In genomic region chr18:58851874-58852273, GRCh38 we compare ENCODE assay signal across 21 cellular contexts. TPM values are rescaled to one million over a fixed set of nuclear protein-coding genes. Genes with fewer than 3 reads are reported as not detected.
DNase-seq lines count a peak whose midpoint lies in the region; ATAC-seq, FAIRE-seq and TF ChIP-seq lines count a peak whose summit lies in the region.
"Had no signal": no experiment of that assay in that cellular context is flagged by ENCODE, and none has a peak within 500 bp of the region (broad histone marks: within the 10 kb centered on the region; RNA-seq: fewer than 3 reads in every experiment).

No MANE protein-coding gene starts in this region.

- 0 to 4% methylated on average over 4 of the region's 4 CpGs for WGBS in aorta, 2 donors

- H3K27me3 Mint-ChIP-seq in astrocyte (ENCODE audit: low read depth, unreplicated experiment) (no peaks in the 10 kb centered on the region), endothelial cell (ENCODE audit: unreplicated experiment) (peaks cover 10% of the 10 kb centered on the region)

- FAIRE-seq in astrocyte (lab: Jason Lieb, UNC), result no peak
- FAIRE-seq: GM12892, RCC 7860 had no signal

- H3K27ac Mint-ChIP-seq in astrocyte (ENCODE audit: unreplicated experiment), result no peak overlapping the region
- H3K27ac Mint-ChIP-seq in endothelial cell (ENCODE audit: unreplicated experiment), result no peak overlapping the region
- H3K27ac Mint-ChIP-seq: B cell had no signal

- ATAC-seq in aorta (ENCODE audit: low FRiP score) (peak; percentile 14), HG02885 (IDR thresholded peaks at IDR 0.05; ENCODE audit: poor library complexity, unreplicated experiment) (no peak), GM21737 (IDR thresholded peaks at IDR 0.05; ENCODE audit: unreplicated experiment) (no peak)

- H3K79me2 ChIP-seq in astrocyte (ENCODE audit: insufficient read depth, low read length), result no peaks in the 10 kb centered on the region

- TF ChIP-seq CTCF in astrocyte (IDR thresholded peaks at IDR 0.05; ENCODE audit: insufficient read depth, low read depth, low read length), result no peak
- TF ChIP-seq CTCF in endothelial cell (IDR thresholded peaks at IDR 0.05; ENCODE audit: unreplicated experiment), result no peak

- no peak overlapping the region for H3K4me3 Mint-ChIP-seq in astrocyte (ENCODE audit: unreplicated experiment)
- H3K4me3 Mint-ChIP-seq in endothelial cell (ENCODE audit: unreplicated experiment), result no peak overlapping the region
- H3K4me3 Mint-ChIP-seq: B cell; CD4-positive, CD25-positive, alpha-beta regulatory T cell had no signal

- H3K27ac ChIP-seq in HUES48 (ENCODE audit: low read depth, low read length) (peak overlapping the region; percentile 78), astrocyte (ENCODE audit: low read depth, low read length) (peak overlapping the region; percentile 65), iPS-20b (ENCODE audit: low read length) (no peak overlapping the region), aorta (ENCODE audit: low read depth in 1 of 2, low read length in 2 of 2) (peak overlapping the region in 1 of 2 donors; percentile 68)

- no peaks in the 10 kb centered on the region for H4K20me1 ChIP-seq in astrocyte (ENCODE audit: insufficient read depth, low read length)

- H2AFZ ChIP-seq in astrocyte (ENCODE audit: low read depth, low read length), result peak overlapping the region; percentile 57

- H3K4me3 ChIP-seq in HUES48 (ENCODE audit: low read depth, low read length) (no peak overlapping the region), astrocyte (ENCODE audit: insufficient read depth, low read depth, low read length) (no peak overlapping the region), iPS-20b (ENCODE audit: low read length) (no peak overlapping the region), aorta (ENCODE audit: low read length in 2 of 2) (no peak overlapping the region)
- H3K4me3 ChIP-seq: MG63 had no signal

- DNase-seq in astrocyte (ENCODE audit: low read depth), result peak; percentile 58
- no peak for DNase-seq in aorta
- no peak for DNase-seq in endothelial cell (ENCODE audit: low spot score)
- DNase-seq: CD4-positive, CD25-positive, alpha-beta regulatory T cell; DND-41; IMR-90; Karpas-422; MG63; NCI-H1092 treated with DMSO at 0.1 percent for 48 hours; NCI-H1694; NCI-H2107; NCI-H226; NCI-H524 treated with DMSO at 0.1 percent for 48 hours; SHP77 treated with DMSO at 0.1 percent for 48 hours had no signal

- H3K36me3 ChIP-seq in HUES48 (ENCODE audit: control insufficient read depth, insufficient read depth, low read length) (no peaks in the 10 kb centered on the region), astrocyte (ENCODE audit: insufficient read depth, low read length) (no peaks in the 10 kb centered on the region), iPS-20b (ENCODE audit: insufficient read depth, low read depth, low read length) (no peaks in the 10 kb centered on the region), aorta (ENCODE audit: control insufficient read depth in 1 of 2, insufficient read depth in 2 of 2, low read length in 1 of 2) (no peaks in the 10 kb centered on the region)
- H3K36me3 ChIP-seq: MG63 had no signal

- H3K4me1 Mint-ChIP-seq in astrocyte (ENCODE audit: low read depth, unreplicated experiment) (peaks cover 15% of the 10 kb centered on the region), endothelial cell (ENCODE audit: unreplicated experiment) (peaks cover 23% of the 10 kb centered on the region)

- H3K4me2 ChIP-seq in astrocyte (ENCODE audit: low read length), result peak overlapping the region; percentile 5

- H3K9ac ChIP-seq in HUES48 (ENCODE audit: low read depth, low read length) (no peak overlapping the region), astrocyte (ENCODE audit: low read length) (no peak overlapping the region), iPS-20b (ENCODE audit: low read depth, low read length) (peak overlapping the region; percentile 77; the same call in 1 of the 2 replicates)

- H3K27me3 ChIP-seq in HUES48 (ENCODE audit: control insufficient read depth, insufficient read depth, low read length) (no peaks in the 10 kb centered on the region), astrocyte (ENCODE audit: insufficient read depth, low read length) (no peaks in the 10 kb centered on the region), iPS-20b (ENCODE audit: insufficient read depth, low read length) (no peaks in the 10 kb centered on the region), aorta (ENCODE audit: control insufficient read depth in 1 of 2, insufficient read depth in 2 of 2, low read length in 1 of 2) (no peaks in the 10 kb centered on the region)
- H3K27me3 ChIP-seq: MG63 had no signal

- H3K4me1 ChIP-seq in HUES48 (ENCODE audit: control insufficient read depth, insufficient read depth, low read length) (peaks cover 47% of the 10 kb centered on the region), astrocyte (ENCODE audit: insufficient read depth, low read length) (peaks cover 39% of the 10 kb centered on the region), iPS-20b (ENCODE audit: insufficient read depth, low read length) (peaks cover 36% of the 10 kb centered on the region), aorta (ENCODE audit: control insufficient read depth in 1 of 2, insufficient read depth in 2 of 2, low read length in 2 of 2) (peaks cover 1 to 10% of the 10 kb centered on the region in 2 donors)

- H3K36me3 Mint-ChIP-seq in astrocyte (ENCODE audit: low read depth, unreplicated experiment) (no peaks in the 10 kb centered on the region), endothelial cell (ENCODE audit: low read depth, unreplicated experiment) (no peaks in the 10 kb centered on the region)
- H3K36me3 Mint-ChIP-seq: CD4-positive, CD25-positive, alpha-beta regulatory T cell had no signal

- intact Hi-C loops in aorta (cut with DNase I), result no loop called here

- no peaks in the 10 kb centered on the region for H3K9me3 Mint-ChIP-seq in astrocyte (ENCODE audit: unreplicated experiment)
- H3K9me3 Mint-ChIP-seq in endothelial cell (ENCODE audit: unreplicated experiment), result no peaks in the 10 kb centered on the region

- H3K9me3 ChIP-seq in HUES48 (ENCODE audit: control insufficient read depth, insufficient read depth, low read length), result no peaks in the 10 kb centered on the region
- H3K9me3 ChIP-seq in astrocyte (ENCODE audit: insufficient read depth, low read depth, low read length), result no peaks in the 10 kb centered on the region
- no peaks in the 10 kb centered on the region for H3K9me3 ChIP-seq in iPS-20b (ENCODE audit: insufficient read depth, low read depth, low read length)
- H3K9me3 ChIP-seq in aorta (ENCODE audit: control insufficient read depth, low read length), result no peaks in the 10 kb centered on the region

RNA-seq across cellular contexts. Expression of gene ZNF532, which starts 12.8 kb away (rescaled TPM):
- 128 and 135 TPM in 2 replicates for total RNA-seq in astrocyte
- 100 to 1,000 TPM; 183 to 194 TPM for total RNA-seq in aorta
- 10 to 100 TPM; 19.3 to 43.4 TPM for polyA plus RNA-seq in aorta
- total RNA-seq in endothelial cell (ENCODE audit: unreplicated experiment), result 178 TPM
